In genomic region chr19:32223595-32224370, GRCh38 we compare ENCODE assay signal across 12 cellular contexts.
DNase-seq lines count a peak whose midpoint lies in the region; ATAC-seq, FAIRE-seq and TF ChIP-seq lines count a peak whose summit lies in the region.
"Had no signal": no experiment of that assay in that cellular context is flagged by ENCODE, and none has a peak within 500 bp of the region (broad histone marks: within the 10 kb centered on the region; RNA-seq: fewer than 3 reads in every experiment).

No MANE protein-coding gene starts in this region.

- H3K27ac ChIP-seq in MM.1S (ENCODE audit: low read length) = no peak overlapping the region
- no peak overlapping the region for H3K27ac ChIP-seq in foreskin keratinocyte

- H3K36me3 ChIP-seq in MM.1S (replicated peaks; ENCODE audit: insufficient read depth, low read length) = no peaks in the 10 kb centered on the region

- DNase-seq in DMS79 treated with DMSO at 0.1 percent for 48 hours (lab: John Stamatoyannopoulos, UW) (peak; percentile 87), MM.1S (peak; percentile 18), foreskin keratinocyte (peak; percentile 18 to 23), osteocyte (ENCODE audit: extremely low spot score, unreplicated experiment) (peak; percentile 84), HCEC 1CT (no peak), HTR-8/SVneo (ENCODE audit: insufficient read length, low spot score) (no peak), NCI-H2171 treated with DMSO at 0.1 percent for 48 hours (lab: John Stamatoyannopoulos, UW) (no peak)
- no peak for DNase-seq in activated CD8-positive, alpha-beta memory T cell treated with anti-CD3 and anti-CD28 coated beads, Interleukin-2, amount 50 U/mL, for 4 hours
- DNase-seq: SIG-M5 had no signal

- H3K36me3 Mint-ChIP-seq in osteocyte (ENCODE audit: unreplicated experiment) = no peaks in the 10 kb centered on the region

- H2AFZ ChIP-seq in MM.1S (ENCODE audit: low read length) = no peak overlapping the region

- H3K4me1 ChIP-seq in MM.1S (ENCODE audit: low read length) = peaks cover 5% of the 10 kb centered on the region; the same call in 1 of the 2 replicates
- no peaks in the 10 kb centered on the region for H3K4me1 ChIP-seq in foreskin keratinocyte

- no peak overlapping the region for H3K4me3 Mint-ChIP-seq in osteocyte (ENCODE audit: unreplicated experiment)

- H3K79me2 ChIP-seq in MM.1S (ENCODE audit: low read length) = no peaks in the 10 kb centered on the region

- peaks cover 19% of the 10 kb centered on the region for H3K27me3 Mint-ChIP-seq in osteocyte (ENCODE audit: unreplicated experiment)

- no peaks in the 10 kb centered on the region for H4K20me1 ChIP-seq in MM.1S (ENCODE audit: insufficient read depth, low read length)

- no peak overlapping the region for H3K27ac Mint-ChIP-seq in osteocyte (ENCODE audit: unreplicated experiment)

- H3K4me2 ChIP-seq in MM.1S (ENCODE audit: low read depth, low read length) = peak overlapping the region; percentile 43; the same call in 1 of the 2 replicates

- no peaks in the 10 kb centered on the region for H3K9me2 ChIP-seq in MM.1S (replicated peaks; ENCODE audit: insufficient read depth, low read length)

- H3K9me3 Mint-ChIP-seq in osteocyte (ENCODE audit: unreplicated experiment) = no peaks in the 10 kb centered on the region
- H3K9me3 Mint-ChIP-seq: nephron had no signal

- peak; percentile 43 for ATAC-seq in foreskin keratinocyte

- H3F3A ChIP-seq in MM.1S (ENCODE audit: insufficient read depth, low read length) = no peaks in the 10 kb centered on the region

- no peak for FAIRE-seq in HTR-8/SVneo (lab: Jason Lieb, UNC)
- FAIRE-seq: frontal cortex, H54 had no signal

- H3K9ac ChIP-seq in MM.1S (ENCODE audit: low read length) = no peak overlapping the region

- H3K9me3 ChIP-seq in MM.1S (replicated peaks; ENCODE audit: insufficient read depth, low read length) = no peaks in the 10 kb centered on the region

- H3K4me1 Mint-ChIP-seq in osteocyte (ENCODE audit: unreplicated experiment) = peaks cover 2% of the 10 kb centered on the region

- H3K4me3 ChIP-seq in MM.1S (ENCODE audit: low read length) = no peak overlapping the region

- TF ChIP-seq CTCF in MM.1S (IDR thresholded peaks at IDR 0.05; ENCODE audit: low read length) = no peak
- TF ChIP-seq CTCF in foreskin keratinocyte (conservative IDR thresholded peaks at IDR 0.05) = no peak
- no peak for TF ChIP-seq CTCF in osteocyte (IDR thresholded peaks at IDR 0.05)

- H3K27me3 ChIP-seq in MM.1S (replicated peaks; ENCODE audit: insufficient read depth, low read length) = peaks cover 89% of the 10 kb centered on the region
- H3K27me3 ChIP-seq in foreskin keratinocyte = peaks cover 29% of the 10 kb centered on the region

Comparison
In these comparisons a context has a peak if more than half of its experiments do, and no peak if none do; other contexts are left out.
1. DNase-seq: peak in DMS79 treated with DMSO at 0.1 percent for 48 hours (single experiment), MM.1S (single experiment), foreskin keratinocyte (2 of 2) and osteocyte (single experiment); none in activated CD8-positive, alpha-beta memory T cell treated with anti-CD3 and anti-CD28 coated beads, Interleukin-2, amount 50 U/mL, for 4 hours (single experiment), HCEC 1CT (single experiment), HTR-8/SVneo (single experiment) and NCI-H2171 treated with DMSO at 0.1 percent for 48 hours (single experiment).